ENCODE assay signal across 8 cellular contexts in genomic region chr1:234722267-234722704, GRCh38.
DNase-seq lines count a peak whose midpoint lies in the region; ATAC-seq and TF ChIP-seq lines count a peak whose summit lies in the region.

No MANE protein-coding gene starts in this region.

- H2AK9ac ChIP-seq in IMR-90 (replicated peaks; ENCODE audit: low read depth, low read length, poor library complexity), result peak overlapping the region; percentile 18

- peak overlapping the region; percentile 97 for H4K91ac ChIP-seq in IMR-90 (ENCODE audit: insufficient read depth, low read depth, low read length)

- H3K9me3 ChIP-seq in IMR-90 (ENCODE audit: control insufficient read depth, insufficient read depth, low read length), result no peaks in the 10 kb centered on the region
- H3K9me3 ChIP-seq in CD8-positive, alpha-beta T cell (ENCODE audit: low read length), result no peaks in the 10 kb centered on the region

- whole genome bisulfite sequencing in IMR-90 (ENCODE audit: extremely low coverage in 2 of 2, insufficient read length in 1 of 2), 2 experiments, result 67% methylated on average over 1 of the region's 9 CpGs; no CpG with 5 or more reads in 1 of the 2 experiments

- peak overlapping the region; percentile 9 for H2AFZ ChIP-seq in ACC112 (ENCODE audit: low read length, unreplicated experiment)
- H2AFZ ChIP-seq in IMR-90 (replicated peaks; ENCODE audit: low read length, poor library complexity), result peak overlapping the region; percentile 48

- in situ Hi-C loops in IMR-90 (cut with MboI; ENCODE audit: low sequenced_read_pairs), result loop anchor here (5.0 to 10.0 kb wide), 3 partner anchors 110 to 253 kb away; partner anchors contain the start of gene IRF2BP2

- peak overlapping the region; percentile 68 to 99 for H4K8ac ChIP-seq in IMR-90 (ENCODE audit: low read depth in 2 of 2, low read length in 2 of 2)

- H2BK20ac ChIP-seq in IMR-90 (ENCODE audit: low read depth, low read length), result peak overlapping the region; percentile 98

- peak overlapping the region; percentile 98 for H2BK120ac ChIP-seq in IMR-90 (ENCODE audit: low read depth, low read length)

- H3K18ac ChIP-seq in IMR-90 (ENCODE audit: low read depth, low read length), result peak overlapping the region; percentile 97

- H3K27ac ChIP-seq in ACC112 (ENCODE audit: low read depth, low read length) (peak overlapping the region; percentile 95), IMR-90 (ENCODE audit: insufficient read depth, low read length) (peak overlapping the region; percentile 92)
- no peak overlapping the region for H3K27ac ChIP-seq in CD8-positive, alpha-beta T cell (ENCODE audit: low read depth, low read length)

- H3K4me3 Mint-ChIP-seq in chondrocyte (ENCODE audit: unreplicated experiment) (no peak overlapping the region), nephron (peak overlapping the region; percentile 53 to 75 (median 61))
- H3K4me3 Mint-ChIP-seq in CD8-positive, alpha-beta T cell, result no peak overlapping the region

- H3K4me1 ChIP-seq in ACC112 (ENCODE audit: control insufficient read depth, insufficient read depth, low read length, unreplicated experiment), result peaks cover 68% of the 10 kb centered on the region
- H3K4me1 ChIP-seq in IMR-90 (ENCODE audit: control insufficient read depth, insufficient read depth, low read length), result peaks cover 53% of the 10 kb centered on the region
- peaks cover 38% of the 10 kb centered on the region for H3K4me1 ChIP-seq in CD8-positive, alpha-beta T cell (ENCODE audit: insufficient read depth, low read length)

- peak overlapping the region; percentile 98 for H4K5ac ChIP-seq in IMR-90 (ENCODE audit: low read depth, low read length)

- peak overlapping the region; percentile 100 for H3K27ac Mint-ChIP-seq in chondrocyte (ENCODE audit: unreplicated experiment)
- H3K27ac Mint-ChIP-seq in nephron, result peak overlapping the region; percentile 99 to 100 (median 99)
- H3K27ac Mint-ChIP-seq in CD8-positive, alpha-beta T cell, result no peak overlapping the region

- H2BK15ac ChIP-seq in IMR-90 (ENCODE audit: low read depth, low read length), result peak overlapping the region; percentile 99; the same call in 2 of the 3 replicates

- BruUV-seq in IMR-90 (replicated peaks; lab: Mats Ljungman, UMichigan), result no TSS peak

- peak overlapping the region; percentile 100 for H2BK5ac ChIP-seq in IMR-90 (ENCODE audit: low read depth, low read length, poor library complexity, severe bottlenecking)

- peak overlapping the region; percentile 98 for H3K4ac ChIP-seq in IMR-90 (ENCODE audit: low read depth, low read length)

- TF ChIP-seq CTCF in IMR-90 (conservative IDR thresholded peaks at IDR 0.05; ENCODE audit: low read depth, low read length) (no peak), chondrocyte (IDR thresholded peaks at IDR 0.05) (no peak), nephron (IDR thresholded peaks at IDR 0.05; ENCODE audit: unreplicated experiment in 3 of 3) (no peak)
- no peak for TF ChIP-seq CTCF in CD8-positive, alpha-beta T cell (IDR thresholded peaks at IDR 0.05)

- H3K36me3 Mint-ChIP-seq in chondrocyte (ENCODE audit: low read depth) (no peaks in the 10 kb centered on the region), nephron (ENCODE audit: low read depth) (no peaks in the 10 kb centered on the region)
- H3K36me3 Mint-ChIP-seq in CD8-positive, alpha-beta T cell, result no peaks in the 10 kb centered on the region

- H3K4me1 Mint-ChIP-seq in chondrocyte (ENCODE audit: low read depth), result peaks cover 93% of the 10 kb centered on the region
- H3K4me1 Mint-ChIP-seq in nephron, result peaks cover 93% of the 10 kb centered on the region
- H3K4me1 Mint-ChIP-seq in CD8-positive, alpha-beta T cell (ENCODE audit: low read depth), result peaks cover 61% of the 10 kb centered on the region

- dilution Hi-C loops in IMR-90 (cut with HindIII; ENCODE audit: low sequenced_read_pairs, unreplicated experiment), result no loop called here

- peak overlapping the region; percentile 79 for H2AK5ac ChIP-seq in IMR-90 (ENCODE audit: low read depth, low read length)

- no peak for ATAC-seq in IMR-90 (ENCODE audit: low read depth)
- no peak for ATAC-seq in CD8-positive, alpha-beta T cell

- H3K9me3 Mint-ChIP-seq in chondrocyte (ENCODE audit: low read depth) (no peaks in the 10 kb centered on the region), nephron (no peaks in the 10 kb centered on the region)
- no peaks in the 10 kb centered on the region for H3K9me3 Mint-ChIP-seq in CD8-positive, alpha-beta T cell

- peak overlapping the region; percentile 95 for H3K23ac ChIP-seq in IMR-90 (ENCODE audit: low read depth, low read length)

- peak; percentile 37; the same call in 1 of the 2 replicates for TF ChIP-seq POLR2A in IMR-90 (IDR thresholded peaks at IDR 0.05; ENCODE audit: low read depth, low read length)

- H3K79me1 ChIP-seq in IMR-90 (ENCODE audit: low read depth in 1 of 2, low read length in 2 of 2), result peaks cover 0 to 15% of the 10 kb centered on the region in 2 experiments; a peak in 2 of 4 replicates

- CTCF ChIA-PET in IMR-90 (lab: Yijun Ruan, JAX), result no interaction called here
- CTCF ChIA-PET in CD8-positive, alpha-beta T cell (lab: Charles Lee), result interaction anchor here (0.6 kb wide), 1 partner anchor 124 kb away, joined by 3 read pairs; no protein-coding TSS in a partner anchor

- H4K20me1 ChIP-seq in IMR-90 (ENCODE audit: insufficient read depth, low read length), result no peaks in the 10 kb centered on the region

- peaks cover 28% of the 10 kb centered on the region for H3K9me1 ChIP-seq in IMR-90 (ENCODE audit: insufficient read depth, low read length)

- H3K56ac ChIP-seq in IMR-90 (ENCODE audit: extremely low read depth, insufficient read depth, low read length), result peak overlapping the region; percentile 69

- intact Hi-C loops in IMR-90 (cut with micrococcal nuclease), result no loop called here
- intact Hi-C loops in CD8-positive, alpha-beta T cell (cut with DNase I, micrococcal nuclease), result loop anchor here in 1 of 2 experiments (2.0 to 10.0 kb wide), 2 partner anchors 123 to 289 kb away; no protein-coding TSS in a partner anchor

- POLR2A ChIA-PET in IMR-90 (lab: Charles Lee; ENCODE audit: unreplicated experiment), result interaction anchor here (0.7 kb wide), 1 partner anchor 112 kb away, joined by 3 read pairs; the partner anchor contains the start of gene IRF2BP2
- POLR2A ChIA-PET in CD8-positive, alpha-beta T cell (lab: Charles Lee), result interaction anchor here (4.9 kb wide), 1 partner anchor 110 kb away, joined by 115 read pairs; the partner anchor contains the start of gene IRF2BP2

- H3K27me3 Mint-ChIP-seq in chondrocyte (ENCODE audit: low read depth) (no peaks in the 10 kb centered on the region), nephron (ENCODE audit: low read depth) (no peaks in the 10 kb centered on the region)
- H3K27me3 Mint-ChIP-seq in CD8-positive, alpha-beta T cell (ENCODE audit: low read depth), result no peaks in the 10 kb centered on the region

- peak overlapping the region; percentile 90 for H3K14ac ChIP-seq in IMR-90 (replicated peaks; ENCODE audit: low read depth, low read length)

- H3K9ac ChIP-seq in IMR-90 (ENCODE audit: low read depth, low read length), result peak overlapping the region; percentile 71

- H3K36me3 ChIP-seq in ACC112 (ENCODE audit: insufficient read depth, low read length) (no peaks in the 10 kb centered on the region), IMR-90 (ENCODE audit: control insufficient read depth, insufficient read depth, low read length) (no peaks in the 10 kb centered on the region)
- H3K36me3 ChIP-seq in CD8-positive, alpha-beta T cell (ENCODE audit: insufficient read depth, low read length), result no peaks in the 10 kb centered on the region

- H3K27me3 ChIP-seq in ACC112 (ENCODE audit: insufficient read depth, low read length), result no peaks in the 10 kb centered on the region
- no peaks in the 10 kb centered on the region for H3K27me3 ChIP-seq in IMR-90 (ENCODE audit: control insufficient read depth, insufficient read depth, low read length)
- H3K27me3 ChIP-seq in CD8-positive, alpha-beta T cell (ENCODE audit: insufficient read depth, low read length), result no peaks in the 10 kb centered on the region

- DNase-seq in IMR-90 (no peak), chondrocyte (ENCODE audit: low spot score) (no peak), ureter (ENCODE audit: low spot score) (no peak), activated gamma-delta T cell treated with Interleukin-2 at 50 U/mL for 16 hours (no peak), T-helper 9 cell (no peak)
- no peak for DNase-seq in CD8-positive, alpha-beta T cell

- no peak for TF ChIP-seq RAD21 in IMR-90 (IDR thresholded peaks at IDR 0.05; ENCODE audit: low read length)

- peak overlapping the region; percentile 95 for H3K4me2 ChIP-seq in IMR-90 (ENCODE audit: low read depth, low read length)

- H3K79me2 ChIP-seq in ACC112 (ENCODE audit: control insufficient read depth, insufficient read depth, low read length, unreplicated experiment), result peaks cover 3% of the 10 kb centered on the region

- H3K4me3 ChIP-seq in ACC112 (ENCODE audit: low read depth, low read length), result peak overlapping the region; percentile 65
- no peak overlapping the region for H3K4me3 ChIP-seq in IMR-90 (ENCODE audit: insufficient read depth, low read depth, low read length)
- H3K4me3 ChIP-seq in CD8-positive, alpha-beta T cell (ENCODE audit: low read depth, low read length), result no peak overlapping the region

TF ChIP-seq in IMR-90, 13 proteins besides CTCF, POLR2A, EP300 and RAD21:
- TF ChIP-seq NFE2L2 (IDR thresholded peaks at IDR 0.05; ENCODE audit: low read depth, low read length) (no peak), MXI1 (IDR thresholded peaks at IDR 0.05; ENCODE audit: borderline replicate concordance, low read depth, low read length) (0 out of 2 replicates have a peak, but pooled peaks have one; percentile 41)

Comparison
In these comparisons a context has a peak if more than half of its experiments do, and no peak if none do; other contexts are left out.
1. H3K4me3 Mint-ChIP-seq: peak in nephron (3 of 3); none in chondrocyte (single experiment) and CD8-positive, alpha-beta T cell (single experiment).